20 cellular contexts compared by ENCODE assay signal in genomic region chr2:25363733-25364132, GRCh38. TPM values are rescaled to one million over a fixed set of nuclear protein-coding genes. Genes with fewer than 3 reads are reported as not detected.
DNase-seq lines count a peak whose midpoint lies in the region; ATAC-seq, FAIRE-seq and TF ChIP-seq lines count a peak whose summit lies in the region.
"Had no signal": no experiment of that assay in that cellular context is flagged by ENCODE, and none has a peak within 500 bp of the region (broad histone marks: within the 10 kb centered on the region; RNA-seq: fewer than 3 reads in every experiment).

No MANE protein-coding gene starts in this region.

- DNase-seq in activated CD4-positive, alpha-beta T cell treated with anti-CD3 and anti-CD28 coated beads, Interleukin-2, amount 10 ng/mL, durations not matched to agents 24 days and 14 days, result no peak
- no peak for DNase-seq in activated CD4-positive, alpha-beta T cell treated with anti-CD3 and anti-CD28 coated beads for 1 hour
- peak; percentile 82 for DNase-seq in DMS79 treated with DMSO at 0.1 percent for 48 hours (lab: John Stamatoyannopoulos, UW)
- DNase-seq in natural killer cell, result no peak
- DNase-seq in osteocyte (ENCODE audit: extremely low spot score, unreplicated experiment), result no peak
- DNase-seq in frontal cortex (ENCODE audit: low spot score in 2 of 2), result no peak
- no peak for DNase-seq in prostate gland (ENCODE audit: low spot score)
- DNase-seq: activated CD4-positive, CD25-positive, alpha-beta regulatory T cell treated with anti-CD3 and anti-CD28 coated beads, Interleukin-2, amount 50 U/mL, for 72 hours; DMS53; erythroblast; MM.1S; NCI-H1694; NCI-H2227 treated with DMSO at 0.1 percent for 48 hours had no signal

- no peak overlapping the region for H3K4me3 ChIP-seq in prostate gland
- H3K4me3 ChIP-seq: A549, neural progenitor cell, SK-N-MC had no signal

- no peak for FAIRE-seq in frontal cortex (lab: Jason Lieb, UNC)
- FAIRE-seq: A549 had no signal

- intact Hi-C loops in activated CD4-positive, alpha-beta T cell treated with anti-CD3 and anti-CD28 coated beads, Interleukin-2, amount 10 ng/mL, durations not matched to agents 24 days and 14 days (cut with micrococcal nuclease), result loop anchor here (2.0 kb wide), 3 partner anchors 21 to 203 kb away; no protein-coding TSS in a partner anchor
- intact Hi-C loops in natural killer cell (cut with micrococcal nuclease) (loop anchor here (5.0 to 10.0 kb wide), 2 partner anchors 194 to 311 kb away; partner anchors contain the start of gene DTNB), prostate gland (cut with DNase I) (loop anchor here (5.0 kb wide), 1 partner anchor 159 kb away; no protein-coding TSS in a partner anchor)

- H3K27me3 ChIP-seq in prostate gland (replicated peaks; ENCODE audit: insufficient read depth), result no peaks in the 10 kb centered on the region
- H3K27me3 ChIP-seq: gastroesophageal sphincter had no signal

- no peak overlapping the region for H3K27ac ChIP-seq in prostate gland
- H3K27ac ChIP-seq: A549, C4-2B, neural progenitor cell, SK-N-MC had no signal

- 76% methylated on average over 7 of the region's 7 CpGs for WGBS in prostate gland

- TF ChIP-seq CTCF in natural killer cell (IDR thresholded peaks at IDR 0.05) (no peak), osteocyte (IDR thresholded peaks at IDR 0.05) (no peak), prostate gland (IDR thresholded peaks at IDR 0.05) (no peak)

- TF ChIP-seq POLR2A in prostate gland (IDR thresholded peaks at IDR 0.05), result no peak

- H3K27me3 Mint-ChIP-seq in activated CD4-positive, alpha-beta T cell treated with anti-CD3 and anti-CD28 coated beads, Interleukin-2, amount 10 ng/mL, durations not matched to agents 24 days and 14 days, result no peaks in the 10 kb centered on the region
- no peaks in the 10 kb centered on the region for H3K27me3 Mint-ChIP-seq in activated T-helper 17 cell treated with anti-CD3 and anti-CD28 coated beads, Interleukin-2, amount 50 U/mL, for 72 hours
- no peaks in the 10 kb centered on the region for H3K27me3 Mint-ChIP-seq in natural killer cell (ENCODE audit: low read depth in 2 of 2)
- no peaks in the 10 kb centered on the region for H3K27me3 Mint-ChIP-seq in osteocyte (ENCODE audit: unreplicated experiment)

- H3K9me3 ChIP-seq in prostate gland, result no peaks in the 10 kb centered on the region
- H3K9me3 ChIP-seq: A549, gastroesophageal sphincter had no signal

- H3K36me3 Mint-ChIP-seq in activated CD4-positive, alpha-beta T cell treated with anti-CD3 and anti-CD28 coated beads, Interleukin-2, amount 10 ng/mL, durations not matched to agents 24 days and 14 days (ENCODE audit: low read depth), result no peaks in the 10 kb centered on the region
- H3K36me3 Mint-ChIP-seq in activated T-helper 17 cell treated with anti-CD3 and anti-CD28 coated beads, Interleukin-2, amount 50 U/mL, for 72 hours (ENCODE audit: low read depth), result no peaks in the 10 kb centered on the region
- no peaks in the 10 kb centered on the region for H3K36me3 Mint-ChIP-seq in natural killer cell
- no peaks in the 10 kb centered on the region for H3K36me3 Mint-ChIP-seq in osteocyte (ENCODE audit: unreplicated experiment)
- H3K36me3 Mint-ChIP-seq: neural progenitor cell had no signal

- peak overlapping the region; percentile 19 for H3K4me3 Mint-ChIP-seq in activated CD4-positive, alpha-beta T cell treated with anti-CD3 and anti-CD28 coated beads, Interleukin-2, amount 10 ng/mL, durations not matched to agents 24 days and 14 days
- H3K4me3 Mint-ChIP-seq in activated T-helper 17 cell treated with anti-CD3 and anti-CD28 coated beads, Interleukin-2, amount 50 U/mL, for 72 hours, result peak overlapping the region; percentile 91
- H3K4me3 Mint-ChIP-seq in natural killer cell, result peak overlapping the region; percentile 40
- no peak overlapping the region for H3K4me3 Mint-ChIP-seq in osteocyte (ENCODE audit: unreplicated experiment)
- H3K4me3 Mint-ChIP-seq: neural progenitor cell had no signal

- no peaks in the 10 kb centered on the region for H3K36me3 ChIP-seq in prostate gland
- H3K36me3 ChIP-seq: gastroesophageal sphincter, neural progenitor cell had no signal

- H3K27ac Mint-ChIP-seq in activated CD4-positive, alpha-beta T cell treated with anti-CD3 and anti-CD28 coated beads, Interleukin-2, amount 10 ng/mL, durations not matched to agents 24 days and 14 days, result peak overlapping the region; percentile 32
- H3K27ac Mint-ChIP-seq in activated T-helper 17 cell treated with anti-CD3 and anti-CD28 coated beads, Interleukin-2, amount 50 U/mL, for 72 hours, result peak overlapping the region; percentile 3
- H3K27ac Mint-ChIP-seq in natural killer cell (peak overlapping the region; percentile 94 to 96), osteocyte (ENCODE audit: unreplicated experiment) (no peak overlapping the region)
- H3K27ac Mint-ChIP-seq: neural progenitor cell had no signal

- no peaks in the 10 kb centered on the region for H3K9me3 Mint-ChIP-seq in activated CD4-positive, alpha-beta T cell treated with anti-CD3 and anti-CD28 coated beads, Interleukin-2, amount 10 ng/mL, durations not matched to agents 24 days and 14 days
- H3K9me3 Mint-ChIP-seq in activated T-helper 17 cell treated with anti-CD3 and anti-CD28 coated beads, Interleukin-2, amount 50 U/mL, for 72 hours, result no peaks in the 10 kb centered on the region
- no peaks in the 10 kb centered on the region for H3K9me3 Mint-ChIP-seq in natural killer cell
- H3K9me3 Mint-ChIP-seq in osteocyte (ENCODE audit: unreplicated experiment), result no peaks in the 10 kb centered on the region
- H3K9me3 Mint-ChIP-seq: neural progenitor cell had no signal

- ATAC-seq in activated T-helper 17 cell treated with anti-CD3 and anti-CD28 coated beads, Interleukin-2, amount 50 U/mL, for 72 hours (replicated peaks), result no peak
- no peak for ATAC-seq in natural killer cell
- ATAC-seq: A549, gastroesophageal sphincter, Panc1 had no signal

- no peaks in the 10 kb centered on the region for H3K4me1 ChIP-seq in prostate gland (replicated peaks)

- peaks cover 19% of the 10 kb centered on the region for H3K4me1 Mint-ChIP-seq in activated CD4-positive, alpha-beta T cell treated with anti-CD3 and anti-CD28 coated beads, Interleukin-2, amount 10 ng/mL, durations not matched to agents 24 days and 14 days
- H3K4me1 Mint-ChIP-seq in activated T-helper 17 cell treated with anti-CD3 and anti-CD28 coated beads, Interleukin-2, amount 50 U/mL, for 72 hours, result peaks cover 5% of the 10 kb centered on the region
- H3K4me1 Mint-ChIP-seq in natural killer cell (peaks cover 26 to 33% of the 10 kb centered on the region in 2 donors), osteocyte (ENCODE audit: unreplicated experiment) (peaks cover 13% of the 10 kb centered on the region)

RNA-seq across cellular contexts. Expression of gene DNMT3A, which starts 22.0 kb away (rescaled TPM):
- total RNA-seq in activated CD4-positive, alpha-beta T cell treated with anti-CD3 and anti-CD28 coated beads, Interleukin-2, amount 10 ng/mL, durations not matched to agents 24 days and 14 days, result 97.4 and 102 TPM in 2 replicates
- total RNA-seq in activated T-helper 17 cell treated with anti-CD3 and anti-CD28 coated beads, Interleukin-2, amount 50 U/mL, for 72 hours, result 10 to 100 TPM; 55.2 to 64.6 TPM
- total RNA-seq in natural killer cell (10 to 100 TPM; 36.3 to 60.7 (median 45.2) TPM), osteocyte (80.2 and 85.2 TPM in 2 replicates), frontal cortex (71.3 TPM), prostate gland (10 to 100 TPM in 1 of 2 donors, 1 to 10 TPM in 1; 8.7 to 28.2 TPM)
